In genomic region chr11:2156416-2157182, GRCh38 we compare ENCODE assay signal across 8 cellular contexts. TPM values are rescaled to one million over a fixed set of nuclear protein-coding genes. Genes with fewer than 3 reads are reported as not detected.
DNase-seq lines count a peak whose midpoint lies in the region; ATAC-seq and TF ChIP-seq lines count a peak whose summit lies in the region.

No MANE protein-coding gene starts in this region.

- H3K4me1 Mint-ChIP-seq in activated T-cell treated with anti-CD3 and anti-CD28 coated beads, Interleukin-2, amount 50 U/mL, for 4 hours (ENCODE audit: low read depth), result peaks cover 5% of the 10 kb centered on the region
- H3K4me1 Mint-ChIP-seq in nephron progenitor cell, result peaks cover 5% of the 10 kb centered on the region

- no peak overlapping the region for H3K27ac Mint-ChIP-seq in nephron progenitor cell

- DNase-seq in NCI-H774 (lab: John Stamatoyannopoulos, UW), result peak; percentile 8
- DNase-seq in activated T-cell treated with anti-CD3 and anti-CD28 coated beads, Interleukin-2, amount 50 U/mL, for 4 hours, result peak; percentile 52
- DNase-seq in fibroblast of gingiva (ENCODE audit: low read depth), result peak; percentile 11
- peak; percentile 92 for DNase-seq in nephron progenitor cell
- DNase-seq in ureter (ENCODE audit: low spot score), result peak; percentile 76
- DNase-seq in epidermal melanocyte (ENCODE audit: insufficient read length, low spot score), result no peak

- ATAC-seq in activated T-cell treated with anti-CD3 and anti-CD28 coated beads, Interleukin-2, amount 50 U/mL, for 4 hours, result no peak

- peaks cover 3% of the 10 kb centered on the region for H3K27me3 Mint-ChIP-seq in activated T-cell treated with anti-CD3 and anti-CD28 coated beads, Interleukin-2, amount 50 U/mL, for 4 hours (ENCODE audit: low read depth)
- H3K27me3 Mint-ChIP-seq in nephron progenitor cell (ENCODE audit: low read depth, poor library complexity), result peaks cover 2% of the 10 kb centered on the region

- H3K27ac ChIP-seq in 22Rv1, result no peak overlapping the region

- H3K4me3 Mint-ChIP-seq in activated T-cell treated with anti-CD3 and anti-CD28 coated beads, Interleukin-2, amount 50 U/mL, for 4 hours, result no peak overlapping the region
- H3K4me3 Mint-ChIP-seq in nephron progenitor cell, result no peak overlapping the region

- H3K9me3 Mint-ChIP-seq in activated T-cell treated with anti-CD3 and anti-CD28 coated beads, Interleukin-2, amount 50 U/mL, for 4 hours, result no peaks in the 10 kb centered on the region
- no peaks in the 10 kb centered on the region for H3K9me3 Mint-ChIP-seq in nephron progenitor cell

- no peaks in the 10 kb centered on the region for H3K36me3 Mint-ChIP-seq in activated T-cell treated with anti-CD3 and anti-CD28 coated beads, Interleukin-2, amount 50 U/mL, for 4 hours (ENCODE audit: insufficient read depth)
- H3K36me3 Mint-ChIP-seq in nephron progenitor cell (ENCODE audit: low read depth), result no peaks in the 10 kb centered on the region

- TF ChIP-seq CTCF in 22Rv1 (IDR thresholded peaks at IDR 0.05) (peak; percentile 89), GM12872 (IDR thresholded peaks at IDR 0.05; ENCODE audit: insufficient read depth, low read depth, low read length) (peak; percentile 85), nephron progenitor cell (IDR thresholded peaks at IDR 0.05) (peak; percentile 88)

RNA-seq across cellular contexts. Expression of gene INS, which starts 4.4 kb away (rescaled TPM):
- not detected for total RNA-seq in activated T-cell treated with anti-CD3 and anti-CD28 coated beads, Interleukin-2, amount 50 U/mL, for 4 hours
- not detected for total RNA-seq in ureter

RNA-seq across cellular contexts. Expression of gene TH, which starts 15.0 kb away (rescaled TPM):
- total RNA-seq in activated T-cell treated with anti-CD3 and anti-CD28 coated beads, Interleukin-2, amount 50 U/mL, for 4 hours, result not detected
- total RNA-seq in ureter, result 4.3 TPM

RNA-seq across cellular contexts. Expression of gene IGF2, which starts 17.4 kb away (rescaled TPM):
- 10 to 100 TPM in 1 of 3 donors, 1 to 10 TPM in 2; 4.6 to 12.5 (median 5.7) TPM for total RNA-seq in activated T-cell treated with anti-CD3 and anti-CD28 coated beads, Interleukin-2, amount 50 U/mL, for 4 hours
- total RNA-seq in ureter, result 61.1 TPM
